Comparison of ENCODE assay signal across 1 cellular context in the genomic region with DNA sequence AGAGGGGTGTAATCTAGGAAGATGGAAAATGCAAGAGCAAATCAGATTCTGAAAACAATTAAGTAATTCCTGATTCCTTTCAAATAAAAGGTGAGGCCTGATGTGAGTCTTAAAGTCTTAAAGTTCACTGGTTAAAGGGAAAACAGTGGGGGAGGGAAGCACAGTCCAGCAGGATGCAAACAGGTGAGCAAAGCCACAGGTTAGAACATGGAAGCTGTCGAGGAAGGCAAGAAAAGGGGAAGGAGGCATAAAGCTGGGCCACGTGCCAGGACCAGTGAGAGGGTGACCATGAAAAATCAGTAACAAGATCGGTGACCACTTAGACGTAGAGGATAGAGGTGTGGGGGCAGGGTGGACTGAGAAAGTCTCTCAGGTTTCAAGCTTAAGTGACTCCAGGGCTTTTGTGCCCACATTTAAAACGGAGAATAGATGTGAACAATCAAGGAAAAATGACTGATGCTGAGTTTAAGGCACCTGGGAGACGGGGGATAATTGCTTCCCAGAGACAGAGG.
TF ChIP-seq lines count a peak whose summit lies in the region.

No MANE protein-coding gene starts in this region.

TF ChIP-seq in H1, 55 proteins besides CTCF, POLR2A, EP300 and RAD21:
- TF ChIP-seq BACH1 (IDR thresholded peaks at IDR 0.05; ENCODE audit: low read length) (no peak), HDAC2 (IDR thresholded peaks at IDR 0.05; ENCODE audit: borderline replicate concordance in 1 of 2, low read depth in 2 of 2, low read length in 2 of 2) (no peak), TEAD4 (IDR thresholded peaks at IDR 0.05; ENCODE audit: low read depth, low read length) (no peak), GTF2F1 (IDR thresholded peaks at IDR 0.05; ENCODE audit: borderline replicate concordance, low read depth, low read length) (no peak), TAF1 (IDR thresholded peaks at IDR 0.05; ENCODE audit: low read depth, low read length) (no peak), EZH2 (IDR thresholded peaks at IDR 0.05; ENCODE audit: low read depth, low read length, severe bottlenecking) (no peak), CREB1 (IDR thresholded peaks at IDR 0.05) (no peak), POLR2AphosphoS5 (IDR thresholded peaks at IDR 0.05; ENCODE audit: low read depth, low read length) (no peak), TCF12 (IDR thresholded peaks at IDR 0.05; ENCODE audit: low read depth, low read length) (no peak), FOSL1 (IDR thresholded peaks at IDR 0.05; ENCODE audit: insufficient read depth, low read depth, low read length) (no peak), SP1 (IDR thresholded peaks at IDR 0.05; ENCODE audit: low read depth, low read length) (no peak), SP2 (IDR thresholded peaks at IDR 0.05; ENCODE audit: low read length) (no peak), TAF7 (optimal IDR thresholded peaks at IDR 0.05; ENCODE audit: borderline replicate concordance, low read depth, low read length) (no peak), SP4 (IDR thresholded peaks at IDR 0.05; ENCODE audit: low read length) (no peak)
- TF ChIP-seq, protein P1, sequence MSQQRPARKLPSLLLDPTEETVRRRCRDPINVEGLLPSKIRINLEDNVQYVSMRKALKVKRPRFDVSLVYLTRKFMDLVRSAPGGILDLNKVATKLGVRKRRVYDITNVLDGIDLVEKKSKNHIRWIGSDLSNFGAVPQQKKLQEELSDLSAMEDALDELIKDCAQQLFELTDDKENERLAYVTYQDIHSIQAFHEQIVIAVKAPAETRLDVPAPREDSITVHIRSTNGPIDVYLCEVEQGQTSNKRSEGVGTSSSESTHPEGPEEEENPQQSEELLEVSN (IDR thresholded peaks at IDR 0.05): no peak
- TF ChIP-seq, protein P2, sequence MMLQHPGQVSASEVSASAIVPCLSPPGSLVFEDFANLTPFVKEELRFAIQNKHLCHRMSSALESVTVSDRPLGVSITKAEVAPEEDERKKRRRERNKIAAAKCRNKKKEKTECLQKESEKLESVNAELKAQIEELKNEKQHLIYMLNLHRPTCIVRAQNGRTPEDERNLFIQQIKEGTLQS (IDR thresholded peaks at IDR 0.05; ENCODE audit: insufficient read depth, low read depth, low read length): no peak
- TF ChIP-seq, protein P3, sequence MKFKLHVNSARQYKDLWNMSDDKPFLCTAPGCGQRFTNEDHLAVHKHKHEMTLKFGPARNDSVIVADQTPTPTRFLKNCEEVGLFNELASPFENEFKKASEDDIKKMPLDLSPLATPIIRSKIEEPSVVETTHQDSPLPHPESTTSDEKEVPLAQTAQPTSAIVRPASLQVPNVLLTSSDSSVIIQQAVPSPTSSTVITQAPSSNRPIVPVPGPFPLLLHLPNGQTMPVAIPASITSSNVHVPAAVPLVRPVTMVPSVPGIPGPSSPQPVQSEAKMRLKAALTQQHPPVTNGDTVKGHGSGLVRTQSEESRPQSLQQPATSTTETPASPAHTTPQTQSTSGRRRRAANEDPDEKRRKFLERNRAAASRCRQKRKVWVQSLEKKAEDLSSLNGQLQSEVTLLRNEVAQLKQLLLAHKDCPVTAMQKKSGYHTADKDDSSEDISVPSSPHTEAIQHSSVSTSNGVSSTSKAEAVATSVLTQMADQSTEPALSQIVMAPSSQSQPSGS (IDR thresholded peaks at IDR 0.05; ENCODE audit: low read length): no peak
- TF ChIP-seq, protein P4, sequence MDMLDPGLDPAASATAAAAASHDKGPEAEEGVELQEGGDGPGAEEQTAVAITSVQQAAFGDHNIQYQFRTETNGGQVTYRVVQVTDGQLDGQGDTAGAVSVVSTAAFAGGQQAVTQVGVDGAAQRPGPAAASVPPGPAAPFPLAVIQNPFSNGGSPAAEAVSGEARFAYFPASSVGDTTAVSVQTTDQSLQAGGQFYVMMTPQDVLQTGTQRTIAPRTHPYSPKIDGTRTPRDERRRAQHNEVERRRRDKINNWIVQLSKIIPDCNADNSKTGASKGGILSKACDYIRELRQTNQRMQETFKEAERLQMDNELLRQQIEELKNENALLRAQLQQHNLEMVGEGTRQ (IDR thresholded peaks at IDR 0.05; ENCODE audit: low read length): no peak
